In the genomic region with DNA sequence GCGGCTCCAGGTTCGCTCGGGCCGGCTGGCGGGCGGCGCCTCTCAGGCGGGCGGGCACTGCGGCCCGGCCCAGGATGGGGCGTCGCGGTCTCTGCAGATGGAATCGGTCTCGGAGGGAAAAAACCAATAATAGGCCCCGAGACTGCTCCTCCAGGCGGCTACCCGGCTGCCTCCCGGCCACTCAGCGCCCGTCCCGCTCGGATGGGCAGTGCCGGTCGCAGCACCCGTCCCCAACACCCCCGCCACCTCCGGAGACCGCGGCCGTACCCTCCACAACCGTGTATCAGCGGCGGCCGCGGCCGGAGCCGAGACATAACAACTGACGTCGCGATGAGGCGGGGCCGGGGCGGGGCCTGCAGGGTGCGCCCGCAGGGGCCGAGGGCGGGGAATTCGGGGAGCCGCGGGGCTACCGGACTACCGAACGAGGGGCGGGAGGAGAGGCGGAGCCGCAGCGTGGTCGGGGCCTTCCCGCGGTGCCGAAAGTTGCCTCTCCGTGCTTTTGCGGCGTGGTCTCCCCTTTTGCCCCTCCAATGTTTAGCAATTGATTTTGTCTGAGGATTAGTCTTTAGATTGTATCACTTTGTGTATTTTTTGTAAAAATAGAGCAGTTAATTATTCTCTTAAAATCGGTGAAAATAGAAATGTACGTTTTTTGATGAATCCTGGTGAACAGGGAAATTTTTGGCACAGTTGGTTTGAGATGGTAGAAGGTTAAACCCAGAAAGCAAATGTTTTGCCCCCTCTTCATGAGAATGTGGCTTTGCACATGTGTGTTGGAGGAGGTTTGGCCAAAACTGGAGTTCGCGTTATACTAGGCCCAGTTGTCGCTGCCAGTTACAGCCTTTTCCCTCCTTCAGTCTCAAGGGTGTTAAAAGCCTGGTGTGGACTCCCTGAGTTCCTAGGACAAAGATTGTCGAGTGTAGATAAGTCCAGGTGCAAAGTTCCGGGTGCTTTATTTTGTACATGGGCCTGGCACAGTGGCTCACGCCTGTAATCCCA, we compare ENCODE assay signal across 1 cellular context.
A peak's percentile ranks its signal among the peaks of the same experiment; 100 is the strongest.
TF ChIP-seq lines count a peak whose summit lies in the region.

Gene RNF103, minus strand, starts transcription at position 317 of the 999 bp plus-strand sequence. CDS start 979 bp downstream, outside the sequence.

TF ChIP-seq in Ishikawa, 13 proteins besides CTCF, POLR2A, EP300 and RAD21 (continued from another document):
- TF ChIP-seq USF1 (IDR thresholded peaks at IDR 0.05) (no peak), FOXM1 (IDR thresholded peaks at IDR 0.05; ENCODE audit: borderline replicate concordance, low read depth) (no peak), CREB1 (IDR thresholded peaks at IDR 0.05; ENCODE audit: low read depth) (0 out of 2 replicates have a peak, but pooled peaks have one; percentile 44), TCF12 (IDR thresholded peaks at IDR 0.05; ENCODE audit: low read depth) (peak; percentile 8; the same call in 1 of the 2 replicates)
- TF ChIP-seq, protein P1, sequence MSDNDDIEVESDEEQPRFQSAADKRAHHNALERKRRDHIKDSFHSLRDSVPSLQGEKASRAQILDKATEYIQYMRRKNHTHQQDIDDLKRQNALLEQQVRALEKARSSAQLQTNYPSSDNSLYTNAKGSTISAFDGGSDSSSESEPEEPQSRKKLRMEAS (IDR thresholded peaks at IDR 0.05) = peak; percentile 76
